ENCODE assay signal across 8 cellular contexts in the genomic region with DNA sequence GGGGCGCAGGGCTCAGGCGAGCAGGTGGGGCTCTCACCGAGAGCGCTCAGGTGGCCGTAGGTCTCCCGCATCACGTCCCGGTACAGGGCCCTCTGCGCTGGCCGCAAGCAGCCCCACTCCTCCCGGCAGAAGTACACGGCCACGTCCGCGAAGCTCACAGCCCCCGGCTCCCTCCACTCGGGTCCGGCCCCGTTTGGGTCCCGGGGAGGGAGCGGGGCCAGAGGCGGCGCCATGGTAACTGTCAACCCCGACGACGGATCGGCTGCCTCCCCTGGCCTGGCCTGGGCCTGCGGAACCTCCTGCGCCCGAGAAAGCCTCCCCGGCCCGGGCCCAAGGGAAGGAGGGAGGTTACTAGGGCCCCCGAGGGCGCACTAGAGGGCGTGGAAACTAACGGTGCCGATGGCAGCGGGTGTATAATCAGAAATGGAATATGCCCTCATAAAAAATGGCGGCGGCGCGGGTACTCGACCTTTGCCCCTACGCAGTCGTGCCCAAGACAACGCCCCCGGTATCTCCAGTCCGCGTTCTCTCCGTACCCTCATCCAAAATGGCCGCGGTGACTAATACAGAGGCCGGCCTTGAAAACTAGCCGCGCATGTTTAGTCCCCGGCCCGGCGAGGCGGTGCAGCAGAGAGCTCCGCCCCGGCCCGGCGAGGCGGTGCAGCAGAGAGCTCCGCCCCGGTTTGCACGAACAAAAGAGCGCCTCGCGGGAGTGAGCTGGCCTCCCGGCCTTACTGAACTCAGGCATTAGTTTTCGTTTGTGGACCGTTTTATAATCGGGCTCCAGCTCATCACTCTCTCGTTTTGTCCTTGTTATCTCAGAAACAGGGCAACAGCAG. TPM values are rescaled to one million over a fixed set of nuclear protein-coding genes. Genes with fewer than 3 reads are reported as not detected.
DNase-seq lines count a peak whose midpoint lies in the region; ATAC-seq and TF ChIP-seq lines count a peak whose summit lies in the region.

Gene ZNF764, minus strand, starts transcription at position 425 of the 839 bp plus-strand sequence. Its CDS starts 192 bp downstream, at position 233.

- peaks cover 13 to 26% of the 10 kb centered on the region in 2 donors for H3K36me3 Mint-ChIP-seq in CD14-positive monocyte

- H3K36me3 ChIP-seq in left lung = peaks cover 0 to 27% of the 10 kb centered on the region in 2 donors

- peak within 1 kb of the TSS; percentile 92 to 98 (median 95) for H3K27ac Mint-ChIP-seq in CD14-positive monocyte

- H3K4me1 ChIP-seq in left lung = peaks cover 0 to 62% of the 10 kb centered on the region in 2 donors

- DNase-seq in CD14-positive monocyte (ENCODE audit: low spot score) (peak; percentile 96), NCI-H748 treated with DMSO at 0.1 percent for 48 hours (lab: John Stamatoyannopoulos, UW) (peak; percentile 86), dedifferentiated amniotic fluid mesenchymal stem cell (ENCODE audit: extremely low spot score) (peak; percentile 98), left lung (peak; percentile 98 to 99)
- peak; percentile 88 to 98 for DNase-seq in activated CD4-positive, alpha-beta T cell treated with anti-CD3 and anti-CD28 coated beads, Interleukin-2, amount 50 U/mL, for 24 hours (ENCODE audit: low read depth in 1 of 2, low spot score in 1 of 2)
- peak; percentile 95 to 96 for DNase-seq in stimulated activated CD4-positive, alpha-beta T cell treated with anti-CD3 and anti-CD28 coated beads, Interleukin-2, amount 100 ng/mL, for 48 hours

- peak within 1 kb of the TSS; percentile 94 to 98 for H3K27ac ChIP-seq in left lung

- H3K9me3 ChIP-seq in left lung = no peaks in the 10 kb centered on the region

- TF ChIP-seq CTCF in CD14-positive monocyte (IDR thresholded peaks at IDR 0.05) (no peak), left lung (IDR thresholded peaks at IDR 0.05) (no peak)

- peaks cover 56% of the 10 kb centered on the region for H3K4me1 Mint-ChIP-seq in CD14-positive monocyte

- H3K27me3 Mint-ChIP-seq in CD14-positive monocyte (ENCODE audit: low read depth in 3 of 3) = peaks cover 0 to 5% (median 0%) of the 10 kb centered on the region in 3 donors

- H3K27me3 ChIP-seq in left lung = no peaks in the 10 kb centered on the region

- peak within 1 kb of the TSS; percentile 83 to 88 for H3K4me3 Mint-ChIP-seq in CD14-positive monocyte

- ATAC-seq in GM19351 (IDR thresholded peaks at IDR 0.05; ENCODE audit: unreplicated experiment) (peak; percentile 95), HG03521 (IDR thresholded peaks at IDR 0.05; ENCODE audit: unreplicated experiment) (peak; percentile 89), left lung (peak; percentile 97)

- H3K4me3 ChIP-seq in left lung = peak within 1 kb of the TSS; percentile 95 to 98

- no peaks in the 10 kb centered on the region for H3K9me3 Mint-ChIP-seq in CD14-positive monocyte

- intact Hi-C loops in CD14-positive monocyte (cut with micrococcal nuclease) (loop anchor here (2.0 to 10.0 kb wide), 4 partner anchors 15 to 57 kb away; partner anchors contain the start of genes ZNF689 (in 1 of the 2), ZNF747 (in 1 of the 2) and ZNF768 (in 1 of the 2)), left lung (cut with DNase I) (no loop called here)

RNA-seq across cellular contexts. Expression of gene ZNF764, which starts in this region (rescaled TPM):
- polyA plus RNA-seq in CD14-positive monocyte = 1 to 10 TPM in 1 of 2 donors, under 1 TPM in 1; 0.94 to 1.0 TPM
- total RNA-seq in left lung = 1 to 10 TPM; 7.4 to 9.0 TPM

Comparison
In these comparisons a context has a peak if more than half of its experiments do, and no peak if none do; other contexts are left out.
1. Peak in every context shown above with its lines: DNase-seq, ATAC-seq, H3K4me3 ChIP-seq and H3K27ac ChIP-seq.
2. intact Hi-C loops: an anchor here in CD14-positive monocyte (2.0 to 10.0 kb wide); none called in left lung.